Comparison of ENCODE assay signal across 15 cellular contexts in genomic region chr10:94677691-94678090, GRCh38. TPM values are rescaled to one million over a fixed set of nuclear protein-coding genes. Genes with fewer than 3 reads are reported as not detected.
DNase-seq lines count a peak whose midpoint lies in the region; ATAC-seq and TF ChIP-seq lines count a peak whose summit lies in the region.
"Had no signal": no experiment of that assay in that cellular context is flagged by ENCODE, and none has a peak within 500 bp of the region (broad histone marks: within the 10 kb centered on the region; RNA-seq: fewer than 3 reads in every experiment).

No MANE protein-coding gene starts in this region.

- TF ChIP-seq CTCF in VCaP (conservative IDR thresholded peaks at IDR 0.05) = peak; percentile 33; the same call in 1 of the 2 replicates
- peak; percentile 45 for TF ChIP-seq CTCF in type B pancreatic cell (conservative IDR thresholded peaks at IDR 0.05)
- no peak for TF ChIP-seq CTCF in uterus (IDR thresholded peaks at IDR 0.05)

- H3K9me3 ChIP-seq in aorta (ENCODE audit: control insufficient read depth, low read length) (no peaks in the 10 kb centered on the region), uterus (no peaks in the 10 kb centered on the region)

- H3K4me3 Mint-ChIP-seq in type B pancreatic cell = no peak overlapping the region
- H3K4me3 Mint-ChIP-seq: activated CD8-positive, alpha-beta memory T cell treated with anti-CD3 and anti-CD28 coated beads, Interleukin-2, amount 10 ng/mL, durations not matched to agents 7 days and 5 days had no signal

- no peaks in the 10 kb centered on the region for H3K36me3 Mint-ChIP-seq in type B pancreatic cell
- H3K36me3 Mint-ChIP-seq: activated CD8-positive, alpha-beta memory T cell treated with anti-CD3 and anti-CD28 coated beads, Interleukin-2, amount 10 ng/mL, durations not matched to agents 7 days and 5 days had no signal

- H3K36me3 ChIP-seq in aorta (ENCODE audit: control insufficient read depth in 1 of 2, insufficient read depth in 2 of 2, low read length in 1 of 2) (no peaks in the 10 kb centered on the region), uterus (no peaks in the 10 kb centered on the region)

- no peak overlapping the region for H3K27ac ChIP-seq in VCaP
- no peak overlapping the region for H3K27ac ChIP-seq in aorta (ENCODE audit: low read depth in 1 of 2, low read length in 2 of 2)
- H3K27ac ChIP-seq in uterus = no peak overlapping the region

- ATAC-seq in aorta (ENCODE audit: low FRiP score) (no peak), GM18520 (IDR thresholded peaks at IDR 0.05; ENCODE audit: unreplicated experiment) (no peak)
- ATAC-seq: activated CD8-positive, alpha-beta memory T cell treated with anti-CD3 and anti-CD28 coated beads, Interleukin-2, amount 10 ng/mL, durations not matched to agents 7 days and 5 days had no signal

- intact Hi-C loops in aorta (cut with DNase I) = no loop called here
- intact Hi-C loops in uterus (cut with DNase I; ENCODE audit: low total_unique reads) = no loop called here

- TF ChIP-seq POLR2A in uterus (IDR thresholded peaks at IDR 0.05) = no peak

- DNase-seq in DMS53 (lab: John Stamatoyannopoulos, UW) = peak; percentile 45
- no peak for DNase-seq in DMS53 treated with DMSO at 0.1 percent for 48 hours (lab: John Stamatoyannopoulos, UW; ENCODE audit: unreplicated experiment)
- DNase-seq in iris pigment epithelial cell (ENCODE audit: low read depth) = peak; percentile 1
- no peak for DNase-seq in type B pancreatic cell (ENCODE audit: extremely low spot score, unreplicated experiment)
- no peak for DNase-seq in aorta
- DNase-seq in uterus = no peak
- DNase-seq: activated CD8-positive, alpha-beta memory T cell treated with anti-CD3 and anti-CD28 coated beads, Interleukin-2, amount 10 ng/mL, durations not matched to agents 7 days and 5 days; DMS79 treated with DMSO at 0.1 percent for 48 hours; effector memory CD4-positive, alpha-beta T cell; NCI-H187; stimulated activated CD4-positive, alpha-beta T cell treated with anti-CD3 and anti-CD28 coated beads, Interleukin-15, amount 100 ng/mL, for 24 hours; T-helper 2 cell had no signal

- H3K4me1 ChIP-seq in aorta (ENCODE audit: control insufficient read depth in 1 of 2, insufficient read depth in 2 of 2, low read length in 2 of 2) (no peaks in the 10 kb centered on the region), uterus (no peaks in the 10 kb centered on the region)

- no peaks in the 10 kb centered on the region for H3K27me3 ChIP-seq in aorta (ENCODE audit: control insufficient read depth in 1 of 2, insufficient read depth in 2 of 2, low read length in 1 of 2)
- no peaks in the 10 kb centered on the region for H3K27me3 ChIP-seq in uterus

- H3K9me3 Mint-ChIP-seq in type B pancreatic cell = no peaks in the 10 kb centered on the region

- no peak overlapping the region for H3K27ac Mint-ChIP-seq in type B pancreatic cell
- H3K27ac Mint-ChIP-seq: activated CD8-positive, alpha-beta memory T cell treated with anti-CD3 and anti-CD28 coated beads, Interleukin-2, amount 10 ng/mL, durations not matched to agents 7 days and 5 days had no signal

- H3K4me3 ChIP-seq in aorta (ENCODE audit: low read length in 2 of 2) (no peak overlapping the region), uterus (no peak overlapping the region)

- no peaks in the 10 kb centered on the region for H3K4me1 Mint-ChIP-seq in type B pancreatic cell (ENCODE audit: unreplicated experiment)
- H3K4me1 Mint-ChIP-seq: activated CD8-positive, alpha-beta memory T cell treated with anti-CD3 and anti-CD28 coated beads, Interleukin-2, amount 10 ng/mL, durations not matched to agents 7 days and 5 days had no signal

- no peaks in the 10 kb centered on the region for H3K27me3 Mint-ChIP-seq in type B pancreatic cell
- H3K27me3 Mint-ChIP-seq: activated CD8-positive, alpha-beta memory T cell treated with anti-CD3 and anti-CD28 coated beads, Interleukin-2, amount 10 ng/mL, durations not matched to agents 7 days and 5 days had no signal

RNA-seq across cellular contexts. Expression of gene CYP2C18, which starts 5.8 kb away (rescaled TPM):
- 1.8 and 2.0 TPM in 2 replicates for total RNA-seq in type B pancreatic cell (ENCODE audit: low replicate concordance)
- total RNA-seq in aorta = not detected
- 1 to 10 TPM in 1 of 2 donors, not detected in 1; 5.9 TPM for polyA plus RNA-seq in aorta
- total RNA-seq in uterus = not detected
- total RNA-seq: activated CD8-positive, alpha-beta memory T cell treated with anti-CD3 and anti-CD28 coated beads, Interleukin-2, amount 10 ng/mL, durations not matched to agents 7 days and 5 days had no signal
- polyA plus RNA-seq: neural cell had no signal

Comparison
In these comparisons a context has a peak if more than half of its experiments do, and no peak if none do; other contexts are left out.
1. DNase-seq: peak in DMS53 (single experiment) and iris pigment epithelial cell (single experiment); none in DMS53 treated with DMSO at 0.1 percent for 48 hours (single experiment), type B pancreatic cell (single experiment), aorta (0 of 2) and uterus (0 of 2).
2. CTCF ChIP-seq: peak in VCaP (single experiment) and type B pancreatic cell (single experiment); none in uterus (0 of 4).